9 cellular contexts compared by ENCODE assay signal in the genomic region with DNA sequence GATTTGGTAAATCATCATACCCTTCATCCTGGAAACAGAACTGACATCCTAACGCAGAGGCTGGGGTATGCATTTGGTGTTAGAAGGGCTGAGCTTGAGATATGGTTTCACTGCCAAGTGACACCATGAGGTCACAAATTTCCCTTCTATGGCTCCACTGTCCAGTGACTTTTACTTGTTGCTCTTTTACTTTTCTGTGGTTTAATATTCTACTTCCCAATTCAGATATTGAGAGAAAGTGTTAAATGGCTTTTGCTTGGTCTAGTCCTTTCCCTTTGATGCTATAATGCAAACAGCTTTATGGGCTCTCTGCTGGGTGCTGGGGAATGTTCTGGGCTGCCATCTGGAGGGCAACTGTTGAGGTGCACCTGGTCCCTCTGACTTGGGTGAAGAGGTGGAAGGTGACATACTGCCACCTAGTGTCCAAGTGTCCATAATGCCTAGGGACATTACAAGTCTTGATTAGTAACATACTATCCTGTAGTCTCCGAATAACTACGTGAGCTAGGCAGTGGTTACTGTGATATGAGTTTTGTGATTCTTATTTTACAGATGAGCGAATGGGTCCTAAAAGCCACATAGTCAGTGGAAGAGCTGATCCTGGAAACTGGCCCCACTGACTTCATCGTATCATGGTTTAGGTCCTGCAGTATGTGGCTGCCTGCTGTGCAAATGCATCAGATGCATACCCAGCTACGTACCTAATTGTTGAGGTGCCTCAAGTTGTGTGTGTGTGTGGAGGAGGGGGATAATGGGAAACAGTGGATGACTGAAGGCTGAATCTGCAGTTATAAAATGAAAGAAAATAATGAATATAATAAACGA.
DNase-seq lines count a peak whose midpoint lies in the region; ATAC-seq and TF ChIP-seq lines count a peak whose summit lies in the region.
"Had no signal": no experiment of that assay in that cellular context is flagged by ENCODE, and none has a peak within 500 bp of the region (broad histone marks: within the 10 kb centered on the region; RNA-seq: fewer than 3 reads in every experiment).

No MANE protein-coding gene starts in this region.

- no peak overlapping the region for H3K4me3 Mint-ChIP-seq in CD8-positive, alpha-beta T cell
- H3K4me3 Mint-ChIP-seq: activated naive CD4-positive, alpha-beta T cell treated with anti-CD3 and anti-CD28 coated beads, Interleukin-2, amount 50 U/mL, for 24 hours had no signal

- intact Hi-C loops in CD8-positive, alpha-beta T cell (cut with DNase I, micrococcal nuclease) = loop anchor here (1.0 to 10.0 kb wide), 7 partner anchors 45 to 1612 kb away; partner anchors contain the start of genes CD44 (in 1 of the 2), COMMD9 (in 1 of the 2), PRR5L (in 1 of the 2) and TRAF6 (in 1 of the 2)
- intact Hi-C loops in lower leg skin (cut with DNase I; ENCODE audit: low total_unique reads) = no loop called here

- ATAC-seq in CD8-positive, alpha-beta T cell = peak; percentile 100
- ATAC-seq in GM19455 (IDR thresholded peaks at IDR 0.05; ENCODE audit: unreplicated experiment) (peak; percentile 89), HG03521 (IDR thresholded peaks at IDR 0.05; ENCODE audit: unreplicated experiment) (peak; percentile 95)

- peak; percentile 62 to 82 (median 71) for DNase-seq in CD8-positive, alpha-beta T cell
- peak; percentile 82 for DNase-seq in NCI-H526 treated with DMSO at 0.1 percent for 48 hours (lab: John Stamatoyannopoulos, UW)
- peak; percentile 65 to 72 for DNase-seq in activated CD4-positive, alpha-beta T cell treated with anti-CD3 and anti-CD28 coated beads for 4 hours
- DNase-seq in dedifferentiated amniotic fluid mesenchymal stem cell (ENCODE audit: extremely low spot score) = peak; percentile 82
- peak; percentile 90 to 95 for DNase-seq in lower leg skin (ENCODE audit: low spot score in 2 of 2)
- peak; percentile 45 for DNase-seq in stimulated activated CD8-positive, alpha-beta memory T cell treated with anti-CD3 and anti-CD28 coated beads, Interleukin-12 subunit alpha, Interleukin-12 subunit beta, amount 100 ng/mL, for 24 hours (ENCODE audit: extremely low read depth)

- no peaks in the 10 kb centered on the region for H3K4me1 ChIP-seq in CD8-positive, alpha-beta T cell (ENCODE audit: insufficient read depth, low read length)

- H3K27me3 Mint-ChIP-seq in CD8-positive, alpha-beta T cell (ENCODE audit: low read depth) = peaks cover 27% of the 10 kb centered on the region

- H3K9me3 Mint-ChIP-seq in CD8-positive, alpha-beta T cell = no peaks in the 10 kb centered on the region
- H3K9me3 Mint-ChIP-seq: activated naive CD4-positive, alpha-beta T cell treated with anti-CD3 and anti-CD28 coated beads, Interleukin-2, amount 50 U/mL, for 24 hours had no signal

- H3K36me3 Mint-ChIP-seq in CD8-positive, alpha-beta T cell = no peaks in the 10 kb centered on the region
- H3K36me3 Mint-ChIP-seq: activated naive CD4-positive, alpha-beta T cell treated with anti-CD3 and anti-CD28 coated beads, Interleukin-2, amount 50 U/mL, for 24 hours had no signal

- peak; percentile 91 for TF ChIP-seq CTCF in CD8-positive, alpha-beta T cell (IDR thresholded peaks at IDR 0.05)
- peak in 1 of 3 donors; percentile 10 for TF ChIP-seq CTCF in lower leg skin (IDR thresholded peaks at IDR 0.05)

- CTCF ChIA-PET in CD8-positive, alpha-beta T cell (lab: Charles Lee) = interaction anchor here (0.5 to 5.9 kb wide), 28 partner anchors 10 to 481 kb away, joined by 3 to 134 read pairs (median 4); partner anchors contain the start of gene RAG1

- WGBS in lower leg skin, 2 donors = 26 to 28% methylated on average over 7 of the region's 7 CpGs

- TF ChIP-seq POLR2A in lower leg skin (IDR thresholded peaks at IDR 0.05) = no peak

- POLR2A ChIA-PET in CD8-positive, alpha-beta T cell (lab: Charles Lee) = interaction anchor here (1.0 kb wide), 1 partner anchor 183 kb away, joined by 3 read pairs; no protein-coding TSS in a partner anchor

- H3K27me3 ChIP-seq in CD8-positive, alpha-beta T cell (ENCODE audit: insufficient read depth, low read length) = no peaks in the 10 kb centered on the region

- no peaks in the 10 kb centered on the region for H3K9me3 ChIP-seq in CD8-positive, alpha-beta T cell (ENCODE audit: low read length)

- no peak overlapping the region for H3K4me3 ChIP-seq in CD8-positive, alpha-beta T cell (ENCODE audit: low read depth, low read length)
- H3K4me3 ChIP-seq in lower leg skin (ENCODE audit: low read depth, poor library complexity, severe bottlenecking) = no peak overlapping the region

- H3K27ac ChIP-seq in CD8-positive, alpha-beta T cell (ENCODE audit: low read depth, low read length) = no peak overlapping the region

- no peak overlapping the region for H3K27ac Mint-ChIP-seq in CD8-positive, alpha-beta T cell
- H3K27ac Mint-ChIP-seq: activated naive CD4-positive, alpha-beta T cell treated with anti-CD3 and anti-CD28 coated beads, Interleukin-2, amount 50 U/mL, for 24 hours had no signal

- peaks cover 5% of the 10 kb centered on the region for H3K4me1 Mint-ChIP-seq in CD8-positive, alpha-beta T cell (ENCODE audit: low read depth)

- H3K36me3 ChIP-seq in CD8-positive, alpha-beta T cell (ENCODE audit: insufficient read depth, low read length) = no peaks in the 10 kb centered on the region
